In the genomic region with DNA sequence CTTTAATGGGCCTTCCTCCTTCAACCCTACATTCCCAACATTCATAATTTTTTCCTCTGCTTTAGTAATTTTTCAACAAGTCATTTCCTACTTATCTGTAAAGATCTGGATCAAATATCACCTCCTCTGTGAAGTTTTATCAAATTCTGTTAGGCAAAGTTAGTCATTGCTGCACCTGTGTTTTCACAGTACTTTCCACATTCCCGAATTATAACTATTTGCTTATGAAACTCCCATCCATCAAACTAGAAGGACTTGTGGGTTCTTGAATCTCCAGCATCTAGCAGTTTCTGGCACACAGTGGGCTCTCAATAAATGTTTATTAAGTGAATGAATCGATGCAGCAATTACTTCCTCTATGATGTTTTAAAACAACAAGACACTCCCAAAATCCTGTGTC, we compare ENCODE assay signal across 15 cellular contexts.
A peak's percentile ranks its signal among the peaks of the same experiment; 100 is the strongest.
DNase-seq lines count a peak whose midpoint lies in the region; ATAC-seq and TF ChIP-seq lines count a peak whose summit lies in the region.
"Had no signal": no experiment of that assay in that cellular context is flagged by ENCODE, and none has a peak within 500 bp of the region (broad histone marks: within the 10 kb centered on the region; RNA-seq: fewer than 3 reads in every experiment).

No MANE protein-coding gene starts in this region.

- no peak overlapping the region for H3K27ac Mint-ChIP-seq in CD8-positive, alpha-beta T cell
- H3K27ac Mint-ChIP-seq: activated CD4-positive, alpha-beta T cell treated with anti-CD3 and anti-CD28 coated beads, Interleukin-2, amount 10 ng/mL, durations not matched to agents 7 days and 5 days; CD4-positive, alpha-beta memory T cell; effector memory CD8-positive, alpha-beta T cell had no signal

- H3K4me3 Mint-ChIP-seq in CD8-positive, alpha-beta T cell, result no peak overlapping the region
- H3K4me3 Mint-ChIP-seq: activated CD4-positive, alpha-beta T cell treated with anti-CD3 and anti-CD28 coated beads, Interleukin-2, amount 10 ng/mL, durations not matched to agents 7 days and 5 days; CD4-positive, alpha-beta memory T cell; effector memory CD8-positive, alpha-beta T cell had no signal

- no peaks in the 10 kb centered on the region for H3K9me2 ChIP-seq in Loucy (replicated peaks; ENCODE audit: low read depth, low read length)

- no peak overlapping the region for H3K4me3 ChIP-seq in Loucy (ENCODE audit: low read length, poor library complexity, severe bottlenecking)
- H3K4me3 ChIP-seq in mammary epithelial cell (replicated peaks in 1 of 3; ENCODE audit: insufficient read depth in 1 of 3, low read depth in 2 of 3, low read length in 3 of 3), result no peak overlapping the region
- H3K4me3 ChIP-seq in lower lobe of right lung, result no peak overlapping the region
- no peak overlapping the region for H3K4me3 ChIP-seq in aorta (ENCODE audit: low read length in 2 of 2)
- no peak overlapping the region for H3K4me3 ChIP-seq in H7 (ENCODE audit: insufficient read depth, low read depth, low read length)
- H3K4me3 ChIP-seq in CD8-positive, alpha-beta T cell (ENCODE audit: low read depth, low read length), result no peak overlapping the region
- H3K4me3 ChIP-seq: psoas muscle had no signal

- ATAC-seq in lower lobe of right lung, result no peak
- ATAC-seq in aorta (ENCODE audit: low FRiP score), result no peak
- ATAC-seq in CD8-positive, alpha-beta T cell, result no peak
- ATAC-seq in GM19023 (IDR thresholded peaks at IDR 0.05; ENCODE audit: unreplicated experiment), result no peak
- ATAC-seq: effector memory CD8-positive, alpha-beta T cell; psoas muscle had no signal

- H3K27ac ChIP-seq in mammary epithelial cell (ENCODE audit: insufficient read depth, low read depth, low read length) (peak overlapping the region; percentile 90), lower lobe of right lung (peak overlapping the region; percentile 56), aorta (ENCODE audit: low read depth in 1 of 2, low read length in 2 of 2) (peak overlapping the region; percentile 17 to 90)
- H3K27ac ChIP-seq in CD8-positive, alpha-beta T cell (ENCODE audit: low read depth, low read length), result no peak overlapping the region

- CTCF ChIA-PET in mammary epithelial cell (lab: Charles Lee; ENCODE audit: low non-redundant PET), result no interaction called here
- CTCF ChIA-PET in CD8-positive, alpha-beta T cell (lab: Charles Lee), result no interaction called here

- dilution Hi-C loops in mammary epithelial cell (cut with HindIII; ENCODE audit: low sequenced_read_pairs), result no loop called here

- no peaks in the 10 kb centered on the region for H3K4me1 Mint-ChIP-seq in CD8-positive, alpha-beta T cell (ENCODE audit: low read depth)
- H3K4me1 Mint-ChIP-seq: activated CD4-positive, alpha-beta T cell treated with anti-CD3 and anti-CD28 coated beads, Interleukin-2, amount 10 ng/mL, durations not matched to agents 7 days and 5 days; CD4-positive, alpha-beta memory T cell had no signal

- in situ Hi-C loops in mammary epithelial cell (cut with MboI; ENCODE audit: low sequenced_read_pairs in 2 of 2), result no loop called here

- 65% methylated on average over 2 of the region's 2 CpGs for WGBS in mammary epithelial cell (ENCODE audit: low coverage, missing lambda C conversion rate)
- WGBS in aorta, 2 donors, result 17 to 21% methylated on average over 2 of the region's 2 CpGs

- H2AFZ ChIP-seq in Loucy (ENCODE audit: low read length) (peak overlapping the region; percentile 70), mammary epithelial cell (ENCODE audit: low read depth, low read length) (peak overlapping the region; percentile 15)

- no peaks in the 10 kb centered on the region for H3K79me2 ChIP-seq in Loucy (ENCODE audit: insufficient read depth, low read length)
- no peaks in the 10 kb centered on the region for H3K79me2 ChIP-seq in mammary epithelial cell (ENCODE audit: insufficient read depth, low read length)

- BruUV-seq in mammary epithelial cell (replicated peaks; lab: Mats Ljungman, UMichigan), result no TSS peak

- H3K27me3 ChIP-seq in Loucy (ENCODE audit: insufficient read depth, low read length, poor library complexity, severe bottlenecking), result no peaks in the 10 kb centered on the region
- H3K27me3 ChIP-seq in mammary epithelial cell (ENCODE audit: insufficient read depth, low read length), result no peaks in the 10 kb centered on the region
- no peaks in the 10 kb centered on the region for H3K27me3 ChIP-seq in lower lobe of right lung (ENCODE audit: low read depth)
- H3K27me3 ChIP-seq in aorta (ENCODE audit: control insufficient read depth in 1 of 2, insufficient read depth in 2 of 2, low read length in 1 of 2), result no peaks in the 10 kb centered on the region
- H3K27me3 ChIP-seq in H7 (ENCODE audit: control insufficient read depth, insufficient read depth, low read length), result no peaks in the 10 kb centered on the region
- H3K27me3 ChIP-seq in CD8-positive, alpha-beta T cell (ENCODE audit: insufficient read depth, low read length), result no peaks in the 10 kb centered on the region

- no peak for TF ChIP-seq CTCF in Loucy (conservative IDR thresholded peaks at IDR 0.05; ENCODE audit: low read length)
- TF ChIP-seq CTCF in mammary epithelial cell (conservative IDR thresholded peaks at IDR 0.05 in 1 of 2, IDR thresholded peaks at IDR 0.05 in 1 of 2; ENCODE audit: extremely low read depth in 1 of 2, insufficient read depth in 1 of 2, low read depth in 1 of 2, low read length in 2 of 2), result no peak
- TF ChIP-seq CTCF in lower lobe of right lung (IDR thresholded peaks at IDR 0.05), result no peak
- TF ChIP-seq CTCF in CD8-positive, alpha-beta T cell (IDR thresholded peaks at IDR 0.05), result no peak

- H3K4me1 ChIP-seq in Loucy (ENCODE audit: insufficient read depth, low read length, poor library complexity, severe bottlenecking) (peaks cover 11% of the 10 kb centered on the region), mammary epithelial cell (ENCODE audit: insufficient read depth, low read length) (peaks cover 21% of the 10 kb centered on the region), lower lobe of right lung (peaks cover 13% of the 10 kb centered on the region), aorta (ENCODE audit: control insufficient read depth in 1 of 2, insufficient read depth in 2 of 2, low read length in 2 of 2) (peaks cover 0 to 3% of the 10 kb centered on the region in 2 donors)
- H3K4me1 ChIP-seq in CD8-positive, alpha-beta T cell (ENCODE audit: insufficient read depth, low read length), result no peaks in the 10 kb centered on the region

- H3K9me3 Mint-ChIP-seq in CD8-positive, alpha-beta T cell, result no peaks in the 10 kb centered on the region
- H3K9me3 Mint-ChIP-seq: activated CD4-positive, alpha-beta T cell treated with anti-CD3 and anti-CD28 coated beads, Interleukin-2, amount 10 ng/mL, durations not matched to agents 7 days and 5 days had no signal

- H3K9me3 ChIP-seq in Loucy (ENCODE audit: insufficient read depth, low read depth, low read length) (no peaks in the 10 kb centered on the region), mammary epithelial cell (replicated peaks; ENCODE audit: insufficient read depth, low read length) (no peaks in the 10 kb centered on the region), lower lobe of right lung (no peaks in the 10 kb centered on the region), aorta (ENCODE audit: control insufficient read depth, low read length) (no peaks in the 10 kb centered on the region)
- no peaks in the 10 kb centered on the region for H3K9me3 ChIP-seq in CD8-positive, alpha-beta T cell (ENCODE audit: low read length)
- H3K9me3 ChIP-seq: psoas muscle had no signal

- H3K9ac ChIP-seq in Loucy (ENCODE audit: low read depth, low read length, poor library complexity, severe bottlenecking) (no peak overlapping the region), mammary epithelial cell (ENCODE audit: insufficient read depth, low read length) (no peak overlapping the region)

- H3K4me2 ChIP-seq in Loucy (ENCODE audit: low read depth, low read length, poor library complexity, severe bottlenecking) (no peak overlapping the region), mammary epithelial cell (ENCODE audit: insufficient read depth, low read depth, low read length) (no peak overlapping the region)

- no peaks in the 10 kb centered on the region for H3F3A ChIP-seq in Loucy (ENCODE audit: low read depth)

- DNase-seq in mammary epithelial cell, result peak; percentile 82
- DNase-seq in lower lobe of right lung, result no peak
- DNase-seq in aorta, result no peak
- DNase-seq in H7, result no peak
- no peak for DNase-seq in CD8-positive, alpha-beta T cell
- DNase-seq: activated CD4-positive, alpha-beta T cell treated with anti-CD3 and anti-CD28 coated beads, Interleukin-2, amount 10 ng/mL, durations not matched to agents 7 days and 5 days; amygdala; CD4-positive, alpha-beta memory T cell; effector memory CD8-positive, alpha-beta T cell; Karpas-422; NCI-H187 treated with DMSO at 0.1 percent for 48 hours; NCI-H748 treated with DMSO at 0.1 percent for 48 hours; psoas muscle had no signal

- POLR2A ChIA-PET in CD8-positive, alpha-beta T cell (lab: Charles Lee), result no interaction called here

- no peaks in the 10 kb centered on the region for H3K36me3 ChIP-seq in Loucy (ENCODE audit: insufficient read depth, low read length)
- H3K36me3 ChIP-seq in mammary epithelial cell (ENCODE audit: insufficient read depth, low read length), result no peaks in the 10 kb centered on the region
- H3K36me3 ChIP-seq in lower lobe of right lung, result no peaks in the 10 kb centered on the region
- no peaks in the 10 kb centered on the region for H3K36me3 ChIP-seq in aorta (ENCODE audit: control insufficient read depth in 1 of 2, insufficient read depth in 2 of 2, low read length in 1 of 2)
- no peaks in the 10 kb centered on the region for H3K36me3 ChIP-seq in H7 (replicated peaks; ENCODE audit: control insufficient read depth, insufficient read depth, low read length)
- H3K36me3 ChIP-seq in CD8-positive, alpha-beta T cell (ENCODE audit: insufficient read depth, low read length), result no peaks in the 10 kb centered on the region

- intact Hi-C loops in mammary epithelial cell (cut with micrococcal nuclease), result loop anchor here (5.0 to 10.0 kb wide), 4 partner anchors 65 to 1950 kb away; no protein-coding TSS in a partner anchor
- intact Hi-C loops in lower lobe of right lung (cut with DNase I), result no loop called here
- intact Hi-C loops in aorta (cut with DNase I), result loop anchor here in 1 of 2 donors (10.0 kb wide), 1 partner anchor 58 kb away; no protein-coding TSS in a partner anchor
- intact Hi-C loops in CD8-positive, alpha-beta T cell (cut with DNase I, micrococcal nuclease), result no loop called here

- no peaks in the 10 kb centered on the region for H4K20me1 ChIP-seq in Loucy (ENCODE audit: insufficient read depth, low read length, poor library complexity, severe bottlenecking)
- no peaks in the 10 kb centered on the region for H4K20me1 ChIP-seq in mammary epithelial cell (ENCODE audit: insufficient read depth, low read length)

- H3K36me3 Mint-ChIP-seq in CD8-positive, alpha-beta T cell, result no peaks in the 10 kb centered on the region
- H3K36me3 Mint-ChIP-seq: CD4-positive, alpha-beta memory T cell had no signal

- no peaks in the 10 kb centered on the region for H3K27me3 Mint-ChIP-seq in CD8-positive, alpha-beta T cell (ENCODE audit: low read depth)
- H3K27me3 Mint-ChIP-seq: activated CD4-positive, alpha-beta T cell treated with anti-CD3 and anti-CD28 coated beads, Interleukin-2, amount 10 ng/mL, durations not matched to agents 7 days and 5 days; CD4-positive, alpha-beta memory T cell; effector memory CD8-positive, alpha-beta T cell had no signal
